In genomic region chr22:41022470-41023298, GRCh38 we compare ENCODE assay signal across 1 cellular context.
A peak's percentile ranks its signal among the peaks of the same experiment; 100 is the strongest.
TF ChIP-seq lines count a peak whose summit lies in the region.

No MANE protein-coding gene starts in this region.

TF ChIP-seq in HEK293, 187 proteins besides CTCF, POLR2A, EP300 and RAD21 (continued from another document and continues in another):
- TF ChIP-seq ZNF513 (tag by site-specific recombination; IDR thresholded peaks at IDR 0.05) (no peak; the same call in 1 of the 2 replicates), ZNF561 (tag by site-specific recombination; IDR thresholded peaks at IDR 0.05; ENCODE audit: borderline replicate concordance) (peak; percentile 61; the same call in 1 of the 2 replicates), ZBTB7A (tag by site-specific recombination; IDR thresholded peaks at IDR 0.05; ENCODE audit: low read depth) (0 out of 2 replicates have a peak, but pooled peaks have one; percentile 19), SALL2 (tag by site-specific recombination; IDR thresholded peaks at IDR 0.05; ENCODE audit: borderline replicate concordance) (no peak), ZBTB6 (tag by site-specific recombination; IDR thresholded peaks at IDR 0.05) (peak; percentile 79), ZNF792 (tag by site-specific recombination; IDR thresholded peaks at IDR 0.05) (0 out of 2 replicates have a peak, but pooled peaks have one; percentile 29), ZNF670 (tag by site-specific recombination; IDR thresholded peaks at IDR 0.05; ENCODE audit: low read depth) (no peak), ZBTB1 (tag by site-specific recombination; IDR thresholded peaks at IDR 0.05) (0 out of 2 replicates have a peak, but pooled peaks have one; percentile 50), FEZF1 (tag by site-specific recombination; IDR thresholded peaks at IDR 0.05) (peak; percentile 21; the same call in 1 of the 2 replicates), ZNF530 (tag by site-specific recombination; IDR thresholded peaks at IDR 0.05; ENCODE audit: low read depth) (no peak), SP7 (tag by site-specific recombination; IDR thresholded peaks at IDR 0.05) (peak; percentile 87), KLF7 (tag by site-specific recombination; IDR thresholded peaks at IDR 0.05; ENCODE audit: borderline replicate concordance) (peak; percentile 95), ZFP37 (tag by site-specific recombination; IDR thresholded peaks at IDR 0.05) (peak; percentile 86; the same call in 1 of the 2 replicates), ZNF274 (IDR thresholded peaks at IDR 0.05; ENCODE audit: low read length) (no peak), ZNF274 (tag by site-specific recombination; IDR thresholded peaks at IDR 0.05; ENCODE audit: borderline replicate concordance) (no peak), HOXA7 (CRISPR knock-in tag; IDR thresholded peaks at IDR 0.05; ENCODE audit: borderline replicate concordance) (no peak), ZNF555 (tag by site-specific recombination; conservative IDR thresholded peaks at IDR 0.05) (no peak), ZNF16 (tag by site-specific recombination; IDR thresholded peaks at IDR 0.05; ENCODE audit: low read depth) (no peak), ZNF549 (tag by site-specific recombination; IDR thresholded peaks at IDR 0.05) (no peak), OVOL3 (tag by site-specific recombination; IDR thresholded peaks at IDR 0.05) (no peak), ZNF169 (tag by site-specific recombination; IDR thresholded peaks at IDR 0.05) (no peak), ZNF221 (tag by site-specific recombination; IDR thresholded peaks at IDR 0.05; ENCODE audit: borderline replicate concordance) (no peak), ZNF529 (tag by site-specific recombination; IDR thresholded peaks at IDR 0.05; ENCODE audit: insufficient replicate concordance) (no peak), KLF16 (tag by site-specific recombination; IDR thresholded peaks at IDR 0.05) (peak; percentile 88), ZNF423 (tag by site-specific recombination; IDR thresholded peaks at IDR 0.05) (no peak; the same call in none of the 2 replicates), INSM2 (tag by site-specific recombination; IDR thresholded peaks at IDR 0.05) (peak; percentile 84), ZBTB10 (tag by site-specific recombination; IDR thresholded peaks at IDR 0.05) (peak; percentile 74), HIC1 (tag by site-specific recombination; IDR thresholded peaks at IDR 0.05) (peak; percentile 92), ZNF354C (tag by site-specific recombination; IDR thresholded peaks at IDR 0.05; ENCODE audit: borderline replicate concordance, low read depth) (no peak), EGR2 (tag by site-specific recombination; IDR thresholded peaks at IDR 0.05; ENCODE audit: low read depth) (peak; percentile 53), ZNF645 (tag by site-specific recombination; IDR thresholded peaks at IDR 0.05) (no peak), ZNF843 (tag by site-specific recombination; IDR thresholded peaks at IDR 0.05) (no peak), ZNF560 (tag by site-specific recombination; IDR thresholded peaks at IDR 0.05; ENCODE audit: borderline replicate concordance) (no peak), ZNF280C (tag by site-specific recombination; IDR thresholded peaks at IDR 0.05) (no peak), ZNF311 (tag by site-specific recombination; IDR thresholded peaks at IDR 0.05; ENCODE audit: borderline replicate concordance) (no peak), ZNF544 (tag by site-specific recombination; IDR thresholded peaks at IDR 0.05) (no peak), ZNF18 (tag by site-specific recombination; IDR thresholded peaks at IDR 0.05) (no peak), SP2 (tag by site-specific recombination; IDR thresholded peaks at IDR 0.05) (peak; percentile 65), ZNF600 (tag by site-specific recombination; IDR thresholded peaks at IDR 0.05) (peak; percentile 86; the same call in 1 of the 2 replicates), ZNF76 (tag by site-specific recombination; IDR thresholded peaks at IDR 0.05; ENCODE audit: borderline replicate concordance, low read depth) (peak; percentile 72; the same call in 1 of the 2 replicates), ZSCAN23 (tag by site-specific recombination; IDR thresholded peaks at IDR 0.05) (no peak), ZNF596 (tag by site-specific recombination; IDR thresholded peaks at IDR 0.05) (no peak), BCL11A (tag by site-specific recombination; IDR thresholded peaks at IDR 0.05; ENCODE audit: low read depth) (peak; percentile 74; the same call in 1 of the 2 replicates), ZNF449 (tag by site-specific recombination; IDR thresholded peaks at IDR 0.05) (0 out of 2 replicates have a peak, but pooled peaks have one; percentile 29), ATF2 (tag by site-specific recombination; IDR thresholded peaks at IDR 0.05; ENCODE audit: low read depth) (no peak)
